1 cellular context compared by ENCODE assay signal in genomic region chr16:2174396-2175131, GRCh38.
TF ChIP-seq lines count a peak whose summit lies in the region.

No MANE protein-coding gene starts in this region.

TF ChIP-seq in Ishikawa, 13 proteins besides CTCF, POLR2A, EP300 and RAD21 (continued from another document):
- no peak for TF ChIP-seq REST (IDR thresholded peaks at IDR 0.05; ENCODE audit: low read depth)
